20 cellular contexts compared by ENCODE assay signal in the genomic region with DNA sequence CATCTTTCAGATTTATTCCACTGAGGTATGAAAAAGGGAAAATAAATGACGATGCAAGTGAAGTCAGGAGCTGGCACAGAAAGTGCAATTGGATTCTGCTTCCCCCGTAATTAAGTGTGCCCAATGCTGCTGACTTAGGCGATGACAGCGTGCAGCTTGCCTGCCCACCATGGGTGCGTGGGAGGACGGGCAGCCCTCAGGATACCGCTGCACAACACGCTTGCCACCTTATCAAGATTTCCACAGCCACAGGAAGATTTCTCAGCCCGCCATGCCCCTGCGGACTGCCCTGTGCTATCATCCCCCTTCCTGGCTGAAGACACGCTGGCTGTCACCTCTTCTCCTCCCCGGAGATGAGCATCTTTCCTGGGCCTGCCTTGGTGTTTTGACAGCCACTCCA.
A peak's percentile ranks its signal among the peaks of the same experiment; 100 is the strongest.
DNase-seq lines count a peak whose midpoint lies in the region; ATAC-seq, FAIRE-seq and TF ChIP-seq lines count a peak whose summit lies in the region.
"Had no signal": no experiment of that assay in that cellular context is flagged by ENCODE, and none has a peak within 500 bp of the region (broad histone marks: within the 10 kb centered on the region; RNA-seq: fewer than 3 reads in every experiment).

No MANE protein-coding gene starts in this region.

- POLR2A ChIA-PET in CD4-positive, alpha-beta T cell (lab: Charles Lee): interaction anchor here (0.6 to 1.3 kb wide), 2 partner anchors 19 to 102 kb away, joined by 3 to 4 read pairs; no protein-coding TSS in a partner anchor
- POLR2A ChIA-PET in CD8-positive, alpha-beta memory T cell (lab: Charles Lee): no interaction called here
- POLR2A ChIA-PET in activated CD4-positive, alpha-beta memory T cell treated with anti-CD3 and anti-CD28 coated beads for 36 hours (lab: Charles Lee): interaction anchor here (1.0 to 8.7 kb wide), 10 partner anchors 7 to 321 kb away, joined by 3 to 127 read pairs (median 42); no protein-coding TSS in a partner anchor

- FAIRE-seq in kidney (lab: Jason Lieb, UNC): no peak
- FAIRE-seq: endothelial cell of umbilical vein, H1 had no signal

- TF ChIP-seq CTCF in CD4-positive, alpha-beta T cell (IDR thresholded peaks at IDR 0.05): no peak
- no peak for TF ChIP-seq CTCF in kidney (IDR thresholded peaks at IDR 0.05; ENCODE audit: borderline replicate concordance, extremely low read depth, insufficient read depth)

- no peaks in the 10 kb centered on the region for H3K27me3 Mint-ChIP-seq in CD4-positive, alpha-beta T cell
- H3K27me3 Mint-ChIP-seq in CD8-positive, alpha-beta memory T cell: no peaks in the 10 kb centered on the region
- H3K27me3 Mint-ChIP-seq in activated CD4-positive, alpha-beta memory T cell treated with anti-CD3 and anti-CD28 coated beads for 36 hours: no peaks in the 10 kb centered on the region

- peaks cover 48% of the 10 kb centered on the region for H3K4me1 ChIP-seq in CD8-positive, alpha-beta memory T cell (ENCODE audit: insufficient read depth, low read length)
- H3K4me1 ChIP-seq in SJCRH30: peaks cover 25% of the 10 kb centered on the region
- H3K4me1 ChIP-seq in kidney (ENCODE audit: control insufficient read depth in 1 of 2, insufficient read depth in 1 of 2, low read depth in 1 of 2, low read length in 2 of 2): no peaks in the 10 kb centered on the region
- H3K4me1 ChIP-seq: BLaER1, colonic mucosa, tibial nerve had no signal

- no peak overlapping the region for H3K27ac ChIP-seq in CD4-positive, alpha-beta T cell (ENCODE audit: low read depth, low read length)
- no peak overlapping the region for H3K27ac ChIP-seq in CD8-positive, alpha-beta memory T cell (ENCODE audit: low read depth, low read length)
- no peak overlapping the region for H3K27ac ChIP-seq in SJCRH30
- H3K27ac ChIP-seq in kidney (ENCODE audit: low read depth in 2 of 2, low read length in 2 of 2): no peak overlapping the region
- H3K27ac ChIP-seq: BLaER1, colonic mucosa, neutrophil, tibial nerve had no signal

- no peaks in the 10 kb centered on the region for H3K36me3 Mint-ChIP-seq in CD4-positive, alpha-beta T cell (ENCODE audit: low read depth)
- peaks cover 0 to 3% (median 0%) of the 10 kb centered on the region in 3 donors for H3K36me3 Mint-ChIP-seq in CD8-positive, alpha-beta memory T cell
- peaks cover 13% of the 10 kb centered on the region for H3K36me3 Mint-ChIP-seq in activated CD4-positive, alpha-beta memory T cell treated with anti-CD3 and anti-CD28 coated beads for 36 hours

- H3K36me3 ChIP-seq in CD8-positive, alpha-beta memory T cell (ENCODE audit: insufficient read depth, low read length): no peaks in the 10 kb centered on the region
- H3K36me3 ChIP-seq in SJCRH30: no peaks in the 10 kb centered on the region
- H3K36me3 ChIP-seq in kidney (ENCODE audit: control insufficient read depth in 1 of 2, insufficient read depth in 2 of 2, low read length in 2 of 2): no peaks in the 10 kb centered on the region
- H3K36me3 ChIP-seq: BLaER1, colonic mucosa, neutrophil, tibial nerve had no signal

- no peaks in the 10 kb centered on the region for H3K27me3 ChIP-seq in CD4-positive, alpha-beta T cell (ENCODE audit: control insufficient read depth, insufficient read depth, low read length)
- no peaks in the 10 kb centered on the region for H3K27me3 ChIP-seq in CD8-positive, alpha-beta memory T cell (ENCODE audit: insufficient read depth, low read length, poor library complexity, severe bottlenecking)
- H3K27me3 ChIP-seq in SJCRH30: no peaks in the 10 kb centered on the region; the same call in 1 of the 2 replicates
- H3K27me3 ChIP-seq: BLaER1, colonic mucosa, neutrophil, tibial nerve had no signal

- DNase-seq in CD4-positive, alpha-beta T cell: no peak
- no peak for DNase-seq in CD8-positive, alpha-beta memory T cell
- peak; percentile 72 for DNase-seq in activated CD4-positive, alpha-beta memory T cell treated with anti-CD3 and anti-CD28 coated beads for 36 hours
- DNase-seq in cerebellar cortex (ENCODE audit: low spot score) (peak; percentile 43), SJCRH30 (no peak), HT-29 (ENCODE audit: low spot score) (no peak), kidney (no peak)
- DNase-seq: colonic mucosa, foreskin fibroblast, Kasumi-1, left cardiac atrium, NCI-H1417 treated with DMSO at 0.1 percent for 48 hours, NCI-H2227 treated with DMSO at 0.1 percent for 48 hours, Right ventricle myocardium superior, T1000 had no signal

- H3K4me3 ChIP-seq in CD8-positive, alpha-beta memory T cell (ENCODE audit: low read length): no peak overlapping the region
- H3K4me3 ChIP-seq in SJCRH30 (no peak overlapping the region), kidney (ENCODE audit: low read length in 2 of 2) (no peak overlapping the region)
- H3K4me3 ChIP-seq: BLaER1, colonic mucosa, tibial nerve had no signal

- peaks cover 61% of the 10 kb centered on the region for H3K4me1 Mint-ChIP-seq in CD4-positive, alpha-beta T cell (ENCODE audit: low read depth)
- H3K4me1 Mint-ChIP-seq in CD8-positive, alpha-beta memory T cell: peaks cover 72 to 84% (median 82%) of the 10 kb centered on the region in 3 donors
- peaks cover 91% of the 10 kb centered on the region for H3K4me1 Mint-ChIP-seq in activated CD4-positive, alpha-beta memory T cell treated with anti-CD3 and anti-CD28 coated beads for 36 hours (ENCODE audit: low read depth)

- CTCF ChIA-PET in CD4-positive, alpha-beta T cell (lab: Charles Lee): interaction anchor here (1.2 to 1.3 kb wide), 2 partner anchors 10 to 79 kb away, joined by 3 read pairs; no protein-coding TSS in a partner anchor
- CTCF ChIA-PET in CD8-positive, alpha-beta memory T cell (lab: Charles Lee): interaction anchor here (1.5 to 4.5 kb wide), 4 partner anchors 10 to 460 kb away, joined by 7 to 20 read pairs (median 13); no protein-coding TSS in a partner anchor
- CTCF ChIA-PET in activated CD4-positive, alpha-beta memory T cell treated with anti-CD3 and anti-CD28 coated beads for 36 hours (lab: Charles Lee): interaction anchor here (0.9 to 4.6 kb wide), 6 partner anchors 15 to 113 kb away, joined by 3 to 36 read pairs (median 5); no protein-coding TSS in a partner anchor

- H3K4me3 Mint-ChIP-seq in CD4-positive, alpha-beta T cell: no peak overlapping the region
- peak overlapping the region in 4 of 7 donors; percentile 8 to 47 (median 14) for H3K4me3 Mint-ChIP-seq in CD8-positive, alpha-beta memory T cell
- H3K4me3 Mint-ChIP-seq in activated CD4-positive, alpha-beta memory T cell treated with anti-CD3 and anti-CD28 coated beads for 36 hours: peak overlapping the region; percentile 71

- H3K9me3 Mint-ChIP-seq in CD4-positive, alpha-beta T cell: no peaks in the 10 kb centered on the region
- H3K9me3 Mint-ChIP-seq in CD8-positive, alpha-beta memory T cell: no peaks in the 10 kb centered on the region
- no peaks in the 10 kb centered on the region for H3K9me3 Mint-ChIP-seq in activated CD4-positive, alpha-beta memory T cell treated with anti-CD3 and anti-CD28 coated beads for 36 hours

- intact Hi-C loops in CD4-positive, alpha-beta T cell (cut with DNase I, micrococcal nuclease): loop anchor here (10.0 kb wide), 2 partner anchors 305 to 575 kb away; a partner anchor contains a TSS
- intact Hi-C loops in activated CD4-positive, alpha-beta memory T cell treated with anti-CD3 and anti-CD28 coated beads for 36 hours (cut with micrococcal nuclease): loop anchor here (2.0 to 10.0 kb wide), 6 partner anchors 49 to 575 kb away; a partner anchor contains a TSS
- intact Hi-C loops in kidney (cut with DNase I): loop anchor here (10.0 kb wide), 1 partner anchor 425 kb away; no protein-coding TSS in a partner anchor

- H3K9ac ChIP-seq in kidney (ENCODE audit: low read length in 2 of 2): no peak overlapping the region
- H3K9ac ChIP-seq: BLaER1 had no signal

- no peak for ATAC-seq in CD4-positive, alpha-beta T cell (ENCODE audit: poor library complexity)

- no peaks in the 10 kb centered on the region for H3K9me3 ChIP-seq in CD4-positive, alpha-beta T cell (ENCODE audit: control insufficient read depth, low read length)
- H3K9me3 ChIP-seq in CD8-positive, alpha-beta memory T cell (ENCODE audit: low read length): no peaks in the 10 kb centered on the region
- H3K9me3 ChIP-seq in SJCRH30 (replicated peaks) (no peaks in the 10 kb centered on the region), kidney (ENCODE audit: control insufficient read depth in 1 of 2, low read length in 2 of 2) (no peaks in the 10 kb centered on the region)
- H3K9me3 ChIP-seq: BLaER1, colonic mucosa, neutrophil, tibial nerve had no signal

- peak overlapping the region; percentile 15 for H3K27ac Mint-ChIP-seq in CD4-positive, alpha-beta T cell
- H3K27ac Mint-ChIP-seq in CD8-positive, alpha-beta memory T cell: peak overlapping the region in 7 of 8 donors; percentile 82 to 98 (median 93)
- peak overlapping the region; percentile 93 for H3K27ac Mint-ChIP-seq in activated CD4-positive, alpha-beta memory T cell treated with anti-CD3 and anti-CD28 coated beads for 36 hours

Comparison
In these comparisons a context has a peak if more than half of its experiments do, and no peak if none do; other contexts are left out.
1. DNase-seq: peak in activated CD4-positive, alpha-beta memory T cell treated with anti-CD3 and anti-CD28 coated beads for 36 hours (single experiment) and cerebellar cortex (single experiment); none in CD4-positive, alpha-beta T cell (0 of 10), CD8-positive, alpha-beta memory T cell (0 of 5), SJCRH30 (0 of 2), HT-29 (single experiment) and kidney (single experiment).
2. H3K27ac Mint-ChIP-seq: peak in every context shown above with its lines; median percentile 93 in CD8-positive, alpha-beta memory T cell; 93 in activated CD4-positive, alpha-beta memory T cell treated with anti-CD3 and anti-CD28 coated beads for 36 hours; 15 in CD4-positive, alpha-beta T cell.